ENCODE assay signal across 20 cellular contexts in the genomic region with DNA sequence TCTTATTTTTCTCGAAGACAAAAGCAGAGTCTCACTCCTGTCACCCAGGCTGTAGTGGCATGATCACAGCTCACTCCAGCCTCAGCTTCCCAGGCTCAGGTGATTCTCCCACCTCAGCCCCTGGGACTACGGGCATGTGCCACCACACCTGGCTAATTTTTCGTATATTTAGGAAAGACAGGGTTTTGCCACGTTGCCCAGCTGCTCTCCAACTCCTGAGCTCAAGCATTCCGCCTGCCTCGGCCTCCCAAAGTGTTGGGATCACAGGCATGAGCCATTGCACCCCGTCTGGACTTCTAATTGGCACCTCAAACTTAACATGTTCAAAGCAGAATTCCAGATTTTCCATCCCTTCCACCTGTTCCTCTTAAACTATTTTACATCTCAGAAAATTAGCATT. TPM values are rescaled to one million over a fixed set of nuclear protein-coding genes. Genes with fewer than 3 reads are reported as not detected.
DNase-seq lines count a peak whose midpoint lies in the region; ATAC-seq, FAIRE-seq and TF ChIP-seq lines count a peak whose summit lies in the region.
"Had no signal": no experiment of that assay in that cellular context is flagged by ENCODE, and none has a peak within 500 bp of the region (broad histone marks: within the 10 kb centered on the region; RNA-seq: fewer than 3 reads in every experiment).

No MANE protein-coding gene starts in this region.

- DNase-seq in T-helper 1 cell (no peak), T-cell (no peak), K562 (ENCODE audit: extremely low read depth in 1 of 4, low spot score in 3 of 4) (no peak), SKM-1 treated with dmso at 0.1 percent for 144 hours (lab: John Stamatoyannopoulos, UW; ENCODE audit: unreplicated experiment) (no peak), mammary epithelial cell (no peak)
- no peak for DNase-seq in activated T-cell treated with anti-CD3 and anti-CD28 coated beads, Interleukin-2, amount 50 U/mL, for 72 hours
- DNase-seq in activated T-cell treated with anti-CD3 and anti-CD28 coated beads, Interleukin-2, amount 50 U/mL, for 1 hour: no peak
- DNase-seq: AML-193, COR-L47, DMS 273 treated with DMSO at 0.1 percent for 48 hours, NCI-H1417, NCI-H187, NCI-H2107, NCI-H510A, NCI-H774 had no signal

- H2AFZ ChIP-seq in K562 (ENCODE audit: low read depth, low read length) (0 out of 2 replicates have a peak overlapping the region, but pooled peaks have one; percentile 51), mammary epithelial cell (ENCODE audit: low read depth, low read length) (no peak overlapping the region)

- ATAC-seq in activated T-cell treated with anti-CD3 and anti-CD28 coated beads, Interleukin-2, amount 50 U/mL, for 72 hours (replicated peaks in 1 of 2): no peak
- ATAC-seq in T-cell (replicated peaks in 1 of 4): no peak
- ATAC-seq in K562: no peak

- no peaks in the 10 kb centered on the region for H3K27me3 ChIP-seq in K562 (ENCODE audit: control insufficient read depth in 2 of 2, insufficient read depth in 2 of 2, low read length in 2 of 2)
- H3K27me3 ChIP-seq in mammary epithelial cell (ENCODE audit: insufficient read depth, low read length): no peaks in the 10 kb centered on the region

- TF ChIP-seq RAD21 in K562 (CRISPR knock-in tag; conservative IDR thresholded peaks at IDR 0.05 in 1 of 2, IDR thresholded peaks at IDR 0.05 in 1 of 2): no peak

- dilution Hi-C loops in mammary epithelial cell (cut with HindIII; ENCODE audit: low sequenced_read_pairs): no loop called here

- POLR2A ChIA-PET in T-cell (lab: Charles Lee): interaction anchor here (0.6 kb wide), 2 partner anchors 22 to 104 kb away, joined by 3 read pairs; no protein-coding TSS in a partner anchor
- POLR2A ChIA-PET in K562 (lab: Yijun Ruan, JAX): interaction anchor here (0.6 to 1.8 kb wide), 3 partner anchors 12 to 132 kb away, joined by 3 to 8 read pairs (median 5); no protein-coding TSS in a partner anchor

- no peak for TF ChIP-seq CTCF in K562 (IDR thresholded peaks at IDR 0.05 in 2 of 3, conservative IDR thresholded peaks at IDR 0.05 in 1 of 3; ENCODE audit: insufficient read depth in 2 of 3, low read depth in 1 of 3, low read length in 3 of 3)
- no peak for TF ChIP-seq CTCF in mammary epithelial cell (conservative IDR thresholded peaks at IDR 0.05 in 1 of 2, IDR thresholded peaks at IDR 0.05 in 1 of 2; ENCODE audit: extremely low read depth in 1 of 2, insufficient read depth in 1 of 2, low read depth in 1 of 2, low read length in 2 of 2)

- peaks cover 38% of the 10 kb centered on the region for H3K36me3 Mint-ChIP-seq in T-helper 1 cell treated with Interleukin-12 subunit alpha and Interleukin-12 subunit beta and Interleukin-4 antibody, amounts not matched to agents 30 μg/mL and 1 μg/mL, for 36 hours (ENCODE audit: low read depth)
- H3K36me3 Mint-ChIP-seq in activated T-cell treated with anti-CD3 and anti-CD28 coated beads, Interleukin-2, amount 50 U/mL, for 72 hours (ENCODE audit: insufficient read depth in 2 of 2): peaks cover 19 to 28% of the 10 kb centered on the region in 2 donors
- peaks cover 30% of the 10 kb centered on the region for H3K36me3 Mint-ChIP-seq in T-cell

- CTCF ChIA-PET in T-cell (lab: Charles Lee) (interaction anchor here (0.7 to 1.5 kb wide), 4 partner anchors 9 to 128 kb away, joined by 3 to 5 read pairs (median 4); no protein-coding TSS in a partner anchor), K562 (lab: Yijun Ruan, JAX; ENCODE audit: low intra/inter-chr PET ratio) (no interaction called here), mammary epithelial cell (lab: Charles Lee; ENCODE audit: low non-redundant PET) (no interaction called here)

- no peaks in the 10 kb centered on the region for H4K20me1 ChIP-seq in K562 (replicated peaks; ENCODE audit: control insufficient read depth, insufficient read depth, low read length)
- H4K20me1 ChIP-seq in mammary epithelial cell (ENCODE audit: insufficient read depth, low read length): no peaks in the 10 kb centered on the region

- no peaks in the 10 kb centered on the region for H3K27me3 Mint-ChIP-seq in T-helper 1 cell treated with Interleukin-12 subunit alpha and Interleukin-12 subunit beta and Interleukin-4 antibody, amounts not matched to agents 30 μg/mL and 1 μg/mL, for 36 hours (ENCODE audit: low read depth)
- no peaks in the 10 kb centered on the region for H3K27me3 Mint-ChIP-seq in activated T-cell treated with anti-CD3 and anti-CD28 coated beads, Interleukin-2, amount 50 U/mL, for 72 hours (ENCODE audit: low read depth)
- H3K27me3 Mint-ChIP-seq in T-cell: no peaks in the 10 kb centered on the region

- in situ Hi-C loops in K562 (cut with MboI): loop anchor here (10.0 kb wide), 1 partner anchor 639 kb away; no protein-coding TSS in a partner anchor
- in situ Hi-C loops in mammary epithelial cell (cut with MboI; ENCODE audit: low sequenced_read_pairs in 2 of 2): loop anchor here in 1 of 2 donors (25.0 kb wide), 1 partner anchor 102 kb away; a partner anchor contains a TSS

- no peaks in the 10 kb centered on the region for H3K36me3 ChIP-seq in K562 (ENCODE audit: control insufficient read depth, insufficient read depth, low read length)
- no peaks in the 10 kb centered on the region for H3K36me3 ChIP-seq in mammary epithelial cell (ENCODE audit: insufficient read depth, low read length)

- H3K4me1 ChIP-seq in K562 (replicated peaks in 1 of 2; ENCODE audit: control insufficient read depth in 2 of 2, insufficient read depth in 2 of 2, low read length in 2 of 2) (peaks cover 0 to 12% of the 10 kb centered on the region in 2 experiments; a peak in 2 of 5 replicates), mammary epithelial cell (ENCODE audit: insufficient read depth, low read length) (peaks cover 24% of the 10 kb centered on the region)

- peaks cover 21% of the 10 kb centered on the region for H3K9me3 Mint-ChIP-seq in T-helper 1 cell treated with Interleukin-12 subunit alpha and Interleukin-12 subunit beta and Interleukin-4 antibody, amounts not matched to agents 30 μg/mL and 1 μg/mL, for 36 hours
- H3K9me3 Mint-ChIP-seq in activated T-cell treated with anti-CD3 and anti-CD28 coated beads, Interleukin-2, amount 50 U/mL, for 72 hours: peaks cover 7 to 9% of the 10 kb centered on the region in 2 donors
- peaks cover 4 to 15% (median 5%) of the 10 kb centered on the region in 3 donors for H3K9me3 Mint-ChIP-seq in T-cell

- peak overlapping the region; percentile 16 for H3K27ac Mint-ChIP-seq in T-helper 1 cell treated with Interleukin-12 subunit alpha and Interleukin-12 subunit beta and Interleukin-4 antibody, amounts not matched to agents 30 μg/mL and 1 μg/mL, for 36 hours
- H3K27ac Mint-ChIP-seq in activated T-cell treated with anti-CD3 and anti-CD28 coated beads, Interleukin-2, amount 50 U/mL, for 72 hours: peak overlapping the region; percentile 55
- H3K27ac Mint-ChIP-seq in T-cell: peak overlapping the region; percentile 65 to 72

- H3K4me3 Mint-ChIP-seq in T-helper 1 cell treated with Interleukin-12 subunit alpha and Interleukin-12 subunit beta and Interleukin-4 antibody, amounts not matched to agents 30 μg/mL and 1 μg/mL, for 36 hours: peak overlapping the region; percentile 33
- peak overlapping the region in 1 of 2 donors; percentile 28 for H3K4me3 Mint-ChIP-seq in activated T-cell treated with anti-CD3 and anti-CD28 coated beads, Interleukin-2, amount 50 U/mL, for 72 hours
- peak overlapping the region in 1 of 3 donors; percentile 12 for H3K4me3 Mint-ChIP-seq in T-cell

- no peak for TF ChIP-seq POLR2A in K562 (conservative IDR thresholded peaks at IDR 0.05)

- H3K79me2 ChIP-seq in K562 (ENCODE audit: control insufficient read depth, insufficient read depth, low read length) (no peaks in the 10 kb centered on the region), mammary epithelial cell (ENCODE audit: insufficient read depth, low read length) (no peaks in the 10 kb centered on the region)

- no peak for TF ChIP-seq EP300 in K562 (IDR thresholded peaks at IDR 0.05; ENCODE audit: low read length)

- H3K9ac ChIP-seq in K562 (ENCODE audit: insufficient read depth in 1 of 2, low read depth in 2 of 2, low read length in 2 of 2): no peak overlapping the region
- H3K9ac ChIP-seq in mammary epithelial cell (ENCODE audit: insufficient read depth, low read length): no peak overlapping the region
- H3K9ac ChIP-seq: KMS-11 had no signal

- no TSS peak for BruUV-seq in K562 (replicated peaks; lab: Mats Ljungman, UMichigan)
- BruUV-seq in mammary epithelial cell (replicated peaks; lab: Mats Ljungman, UMichigan): no TSS peak

- no peak for FAIRE-seq in K562 (lab: Jason Lieb, UNC)
- FAIRE-seq: G401.6 had no signal

- no peak overlapping the region for H3K4me2 ChIP-seq in K562 (ENCODE audit: insufficient read depth, low read length)
- no peak overlapping the region for H3K4me2 ChIP-seq in mammary epithelial cell (ENCODE audit: insufficient read depth, low read depth, low read length)
- H3K4me2 ChIP-seq: KMS-11 had no signal

- intact Hi-C loops in K562 (cut with micrococcal nuclease) (no loop called here), mammary epithelial cell (cut with micrococcal nuclease) (no loop called here)

- H3K4me1 Mint-ChIP-seq in T-helper 1 cell treated with Interleukin-12 subunit alpha and Interleukin-12 subunit beta and Interleukin-4 antibody, amounts not matched to agents 30 μg/mL and 1 μg/mL, for 36 hours (ENCODE audit: low read depth): peaks cover 49% of the 10 kb centered on the region
- peaks cover 82% of the 10 kb centered on the region for H3K4me1 Mint-ChIP-seq in activated T-cell treated with anti-CD3 and anti-CD28 coated beads, Interleukin-2, amount 50 U/mL, for 72 hours (ENCODE audit: low read depth)
- peaks cover 83 to 91% (median 85%) of the 10 kb centered on the region in 3 donors for H3K4me1 Mint-ChIP-seq in T-cell

- H3K27ac ChIP-seq in K562 (ENCODE audit: extremely low read depth, low read depth, low read length) (no peak overlapping the region), mammary epithelial cell (ENCODE audit: insufficient read depth, low read depth, low read length) (no peak overlapping the region)
- H3K27ac ChIP-seq: 22Rv1, C4-2B, KMS-11 had no signal

- no peaks in the 10 kb centered on the region for H3K9me1 ChIP-seq in K562 (ENCODE audit: control insufficient read depth, insufficient read depth, low read length)

- H3K9me3 ChIP-seq in K562 (replicated peaks; ENCODE audit: control insufficient read depth, insufficient read depth, low read depth, low read length) (no peaks in the 10 kb centered on the region), mammary epithelial cell (replicated peaks; ENCODE audit: insufficient read depth, low read length) (peaks cover 8% of the 10 kb centered on the region)

- 27% methylated on average over 7 of the region's 7 CpGs for WGBS in K562 (ENCODE audit: insufficient coverage, low coverage, missing lambda C conversion rate)
- 87% methylated on average over 6 of the region's 7 CpGs for WGBS in mammary epithelial cell (ENCODE audit: low coverage, missing lambda C conversion rate)

- H3K4me3 ChIP-seq in K562 (no peak overlapping the region), mammary epithelial cell (replicated peaks in 1 of 3; ENCODE audit: insufficient read depth in 1 of 3, low read depth in 2 of 3, low read length in 3 of 3) (no peak overlapping the region)

RNA-seq across cellular contexts. Expression of a gene that starts 19.0 kb away (rescaled TPM):
- total RNA-seq in activated T-cell treated with anti-CD3 and anti-CD28 coated beads, Interleukin-2, amount 50 U/mL, for 72 hours: 10 to 100 TPM; 33.1 to 36.7 TPM
- total RNA-seq in T-cell: 10 to 100 TPM; 33.4 to 48.4 (median 41.9) TPM
- total RNA-seq in K562 (2011; cell fraction: chromatin; rRNA removed; ENCODE audit: low replicate concordance): 10.5 and 20.3 TPM in 2 replicates
- 9.2 and 9.7 TPM in 2 replicates for total RNA-seq in K562 (2011; cell fraction: nucleolus; rRNA removed)
- 16.8 and 27.9 TPM in 2 replicates for total RNA-seq in K562 (2011; cell fraction: nucleoplasm; rRNA removed)
- total RNA-seq in K562 (2014; rRNA removed): 3.3 and 3.7 TPM in 2 replicates
- 4.5 and 5.5 TPM in 2 replicates for total RNA-seq in K562 (2014; rRNA removed; fragmentation: Illumina TruSeq; extraction: Trizol)
- total RNA-seq in K562 (2015; rRNA removed; fragmentation: Illumina TruSeq; extraction: Trizol): 5.2 TPM in 2 replicates
- total RNA-seq in K562 (2021): 4.9 and 5.0 TPM in 2 replicates
- polyA plus RNA-seq in K562 (2011; rRNA removed): 12.5 and 14.7 TPM in 2 replicates
- 4.0 and 9.3 TPM in 2 replicates for polyA plus RNA-seq in K562 (2011; cell fraction: cytosol; rRNA removed)
- 4.5 and 9.3 TPM in 2 replicates for polyA plus RNA-seq in K562 (2011; cell fraction: nucleus; rRNA removed)
- polyA plus RNA-seq in K562 (2012): 4.2 and 4.9 TPM in 2 replicates
- 4.5 and 5.3 TPM in 2 replicates for polyA plus RNA-seq in K562 (2014; fragmentation: Illumina TruSeq; extraction: Trizol)
- polyA plus RNA-seq in K562 (2014; fragmentation: Nextera tagmentation; extraction: Ambion mirVana): 1 to 10 TPM in 1 of 2 experiments, under 1 TPM in 1; 1.00 to 1.3 TPM
- 3.0 and 3.2 TPM in 2 replicates for polyA plus RNA-seq in K562 (2014; rRNA removed)
- 17.7 and 29.5 TPM in 2 replicates for polyA minus RNA-seq in K562 (2011; rRNA and poly(A)+ RNA removed)
- polyA minus RNA-seq in K562 (2011; cell fraction: cytosol; rRNA and poly(A)+ RNA removed): 6.7 and 8.6 TPM in 2 replicates
- polyA minus RNA-seq in K562 (2011; cell fraction: nucleus; rRNA and poly(A)+ RNA removed): 4.0 and 11.3 TPM in 2 replicates
- total RNA-seq in mammary epithelial cell: 10 to 100 TPM in 1 of 2 donors, 1 to 10 TPM in 1; 6.5 to 17.2 TPM
- 12.7 TPM for polyA plus RNA-seq in mammary epithelial cell
- polyA minus RNA-seq in mammary epithelial cell: 10.6 TPM

Comparison
In these comparisons a context has a peak if more than half of its experiments do, and no peak if none do; other contexts are left out.
1. H3K27ac Mint-ChIP-seq: peak in every context shown above with its lines; median percentile 68 in T-cell; 55 in activated T-cell treated with anti-CD3 and anti-CD28 coated beads, Interleukin-2, amount 50 U/mL, for 72 hours; 16 in T-helper 1 cell treated with Interleukin-12 subunit alpha and Interleukin-12 subunit beta and Interleukin-4 antibody, amounts not matched to agents 30 μg/mL and 1 μg/mL, for 36 hours.
2. CTCF ChIA-PET loops: an anchor here in T-cell (0.7 to 1.5 kb wide); none called in K562 and mammary epithelial cell.